ENCODE assay signal across 27 cellular contexts in genomic region chr3:190996376-190996775, GRCh38.
A peak's percentile ranks its signal among the peaks of the same experiment; 100 is the strongest.
DNase-seq lines count a peak whose midpoint lies in the region; ATAC-seq, FAIRE-seq and TF ChIP-seq lines count a peak whose summit lies in the region.
"Had no signal": no experiment of that assay in that cellular context is flagged by ENCODE, and none has a peak within 500 bp of the region (broad histone marks: within the 10 kb centered on the region; RNA-seq: fewer than 3 reads in every experiment).

No MANE protein-coding gene starts in this region.

- RAD21 ChIA-PET in GM12878 (lab: Charles Lee; ENCODE audit: unreplicated experiment) = no interaction called here

- no peak for TF ChIP-seq POLR2A in GM12878 (IDR thresholded peaks at IDR 0.05; ENCODE audit: low read depth, low read length)

- H3K4me2 ChIP-seq in GM12878 (ENCODE audit: control insufficient read depth, insufficient read depth) = no peak overlapping the region
- peak overlapping the region; percentile 3 for H3K4me2 ChIP-seq in osteoblast (ENCODE audit: insufficient read depth, low read length)

- H3K79me2 ChIP-seq in GM12878 (ENCODE audit: control insufficient read depth, insufficient read depth, low read length) = no peaks in the 10 kb centered on the region
- no peaks in the 10 kb centered on the region for H3K79me2 ChIP-seq in osteoblast (ENCODE audit: insufficient read depth, low read length)

- H2AFZ ChIP-seq in GM12878 (ENCODE audit: control insufficient read depth, low read depth, low read length) = no peak overlapping the region
- H2AFZ ChIP-seq in osteoblast (ENCODE audit: low read length) = peak overlapping the region; percentile 13

- TF ChIP-seq EP300 in GM12878 (IDR thresholded peaks at IDR 0.05; ENCODE audit: borderline replicate concordance in 1 of 2, control insufficient read depth in 1 of 2, low read depth in 2 of 2, low read length in 2 of 2) = no peak

- no peaks in the 10 kb centered on the region for H3K9me3 ChIP-seq in GM12878 (replicated peaks; ENCODE audit: control insufficient read depth, insufficient read depth, low read length)
- no peaks in the 10 kb centered on the region for H3K9me3 ChIP-seq in osteoblast (ENCODE audit: low read depth, low read length)
- H3K9me3 ChIP-seq: neutrophil, psoas muscle, SJSA1, upper lobe of right lung had no signal

- ATAC-seq in GM12878 = peak; percentile 40; the same call in 2 of the 3 replicates
- no peak for ATAC-seq in omental fat pad (ENCODE audit: low FRiP score)
- ATAC-seq: activated CD4-positive, alpha-beta T cell treated with anti-CD3 and anti-CD28 coated beads for 36 hours; activated T-cell treated with anti-CD3 and anti-CD28 coated beads, Interleukin-2, amount 50 U/mL, for 4 hours; psoas muscle; upper lobe of right lung had no signal

- TF ChIP-seq CTCF in GM12878 (IDR thresholded peaks at IDR 0.05 in 2 of 3, conservative IDR thresholded peaks at IDR 0.05 in 1 of 3; ENCODE audit: control insufficient read depth in 2 of 3, extremely low read depth in 1 of 3, insufficient read depth in 1 of 3, low read depth in 3 of 3, low read length in 3 of 3) (no peak), osteoblast (IDR thresholded peaks at IDR 0.05; ENCODE audit: extremely low read depth, low read depth, low read length) (no peak), omental fat pad (IDR thresholded peaks at IDR 0.05) (no peak)

- no peak overlapping the region for H3K9ac ChIP-seq in GM12878 (ENCODE audit: control insufficient read depth, insufficient read depth, low read length)

- H3K27ac ChIP-seq in GM12878 (ENCODE audit: control insufficient read depth, insufficient read depth) (no peak overlapping the region), osteoblast (ENCODE audit: low read depth, low read length) (no peak overlapping the region)
- H3K27ac ChIP-seq: neutrophil, psoas muscle, SJSA1, skin epidermis, upper lobe of right lung had no signal

- H4K20me1 ChIP-seq in GM12878 (ENCODE audit: control insufficient read depth, insufficient read depth) (no peaks in the 10 kb centered on the region), osteoblast (ENCODE audit: insufficient read depth, low read length) (no peaks in the 10 kb centered on the region)

- CTCF ChIA-PET in GM12878 (lab: Yijun Ruan, JAX) = no interaction called here

- WGBS in GM12878 (ENCODE audit: insufficient coverage, insufficient replicate concordance, low lambda C conversion rate, missing lambda C conversion rate) = 16% methylated on average over 3 of the region's 3 CpGs

- SMC1A ChIA-PET in GM12878 (lab: Charles Lee; ENCODE audit: uncharacterized antibody, unreplicated experiment) = no interaction called here

- no peaks in the 10 kb centered on the region for H3K4me1 ChIP-seq in GM12878 (ENCODE audit: control insufficient read depth, insufficient read depth, low read length)
- H3K4me1 ChIP-seq in osteoblast (ENCODE audit: insufficient read depth, low read length) = no peaks in the 10 kb centered on the region
- H3K4me1 ChIP-seq: psoas muscle, upper lobe of right lung had no signal

- intact Hi-C loops in GM12878 (cut with micrococcal nuclease; ENCODE audit: unreplicated experiment) = no loop called here

- H3K36me3 ChIP-seq in GM12878 (ENCODE audit: control insufficient read depth in 2 of 2, insufficient read depth in 2 of 2, low read length in 1 of 2) (no peaks in the 10 kb centered on the region), osteoblast (ENCODE audit: insufficient read depth, low read length) (no peaks in the 10 kb centered on the region)
- H3K36me3 ChIP-seq: neutrophil, SJSA1, upper lobe of right lung had no signal

- H3K4me3 ChIP-seq in GM12878 = no peak overlapping the region
- peak overlapping the region; percentile 16 for H3K4me3 ChIP-seq in osteoblast (ENCODE audit: insufficient read depth, low read length)
- H3K4me3 ChIP-seq: psoas muscle, SJSA1, skin epidermis, upper lobe of right lung had no signal

- DNase-seq in EH (ENCODE audit: low read depth) = peak; percentile 53
- DNase-seq in M059J (ENCODE audit: low read depth) = peak; percentile 41
- no peak for DNase-seq in GM12878 (ENCODE audit: low read depth, low spot score)
- DNase-seq in osteoblast (ENCODE audit: insufficient read length, low spot score, missing footprints) = no peak
- DNase-seq in ureter (ENCODE audit: low spot score) = no peak
- DNase-seq in HuH-7.5 (ENCODE audit: low spot score) = no peak
- DNase-seq in omental fat pad (ENCODE audit: low spot score) = no peak
- no peak for DNase-seq in A172 (ENCODE audit: low spot score)
- DNase-seq: activated CD4-positive, alpha-beta T cell treated with anti-CD3 and anti-CD28 coated beads for 36 hours; activated naive CD4-positive, alpha-beta T cell treated with anti-CD3 and anti-CD28 coated beads for 36 hours; activated T-cell treated with anti-CD3 and anti-CD28 coated beads, Interleukin-2, amount 50 U/mL, for 4 hours; anterior cingulate cortex; Calu3; head of caudate nucleus; KBM-7; mammary epithelial cell; MV-4-11; NCI-H146; NK-92 treated with Interleukin-12 subunit alpha and Interleukin-12 subunit beta, amount 100 ng/mL, for 24 hours; psoas muscle; substantia nigra; upper lobe of right lung had no signal

- POLR2A ChIA-PET in GM12878 (lab: Charles Lee) = no interaction called here

- in situ Hi-C loops in GM12878 (cut with MboI) = no loop called here

- H3K27me3 ChIP-seq in GM12878 (replicated peaks in 1 of 2; ENCODE audit: control insufficient read depth in 2 of 2, insufficient read depth in 2 of 2, low read length in 1 of 2) = no peaks in the 10 kb centered on the region; a peak in 1 of 4 replicates
- H3K27me3 ChIP-seq in osteoblast (ENCODE audit: insufficient read depth, low read length) = no peaks in the 10 kb centered on the region
- H3K27me3 ChIP-seq: neutrophil, SJSA1, upper lobe of right lung had no signal

- BruUV-seq in GM12878 (replicated peaks; lab: Mats Ljungman, UMichigan) = no TSS peak

- no peak for FAIRE-seq in GM12878 (lab: Jason Lieb, UNC)
- FAIRE-seq: RCC 7860, TTC549 had no signal

- no peak for TF ChIP-seq RAD21 in GM12878 (IDR thresholded peaks at IDR 0.05; ENCODE audit: insufficient read depth, low read depth, low read length)

TF ChIP-seq in GM12878, 131 proteins besides CTCF, POLR2A, EP300 and RAD21:
- no peak for TF ChIP-seq TCF7 (IDR thresholded peaks at IDR 0.05; ENCODE audit: borderline replicate concordance)
- TF ChIP-seq ZZZ3 (IDR thresholded peaks at IDR 0.05; ENCODE audit: control insufficient read depth, insufficient read length, low read depth) = no peak
- no peak for TF ChIP-seq ELK1 (IDR thresholded peaks at IDR 0.05; ENCODE audit: low read depth, low read length)
- no peak for TF ChIP-seq NR2C1 (IDR thresholded peaks at IDR 0.05)
- TF ChIP-seq TBL1XR1 (IDR thresholded peaks at IDR 0.05; ENCODE audit: low read depth, low read length) = no peak
- no peak for TF ChIP-seq CEBPB (IDR thresholded peaks at IDR 0.05; ENCODE audit: borderline replicate concordance in 1 of 2, low read depth in 2 of 2, low read length in 2 of 2)
- TF ChIP-seq NR2F1 (conservative IDR thresholded peaks at IDR 0.05) = no peak
- TF ChIP-seq HSF1 (IDR thresholded peaks at IDR 0.05; ENCODE audit: low read depth, low read length) = no peak
- no peak for TF ChIP-seq NKRF (conservative IDR thresholded peaks at IDR 0.05)
- no peak for TF ChIP-seq EED (IDR thresholded peaks at IDR 0.05; ENCODE audit: low read depth)
- TF ChIP-seq ZNF217 (IDR thresholded peaks at IDR 0.05) = no peak
- TF ChIP-seq TARDBP (IDR thresholded peaks at IDR 0.05; ENCODE audit: borderline replicate concordance) = no peak
- TF ChIP-seq POLR2AphosphoS5 (IDR thresholded peaks at IDR 0.05; ENCODE audit: low read length) = no peak
- TF ChIP-seq ATF3 (IDR thresholded peaks at IDR 0.05; ENCODE audit: borderline replicate concordance, extremely low read depth, low read depth, low read length) = no peak
- no peak for TF ChIP-seq YBX1 (IDR thresholded peaks at IDR 0.05)

Comparison
In these comparisons a context has a peak if more than half of its experiments do, and no peak if none do; other contexts are left out.
1. DNase-seq: peak in EH (single experiment) and M059J (single experiment); none in GM12878 (single experiment), osteoblast (single experiment), ureter (single experiment), HuH-7.5 (single experiment), omental fat pad (single experiment) and A172 (single experiment).